In genomic region chr22:29408925-29409324, GRCh38 we compare ENCODE assay signal across 19 cellular contexts. TPM values are rescaled to one million over a fixed set of nuclear protein-coding genes. Genes with fewer than 3 reads are reported as not detected.
"Had no signal": no experiment of that assay in that cellular context is flagged by ENCODE, and none has a peak within 500 bp of the region (broad histone marks: within the 10 kb centered on the region; RNA-seq: fewer than 3 reads in every experiment).

No MANE protein-coding gene starts in this region.

- H3K4me2 ChIP-seq: smooth muscle cell had no signal

- H3K27me3 ChIP-seq: pancreas, stomach had no signal

- H3K4me1 ChIP-seq: heart right ventricle, pancreas, stomach had no signal

- DNase-seq: activated CD4-positive, alpha-beta T cell treated with anti-CD3 and anti-CD28 coated beads, Interleukin-2, amount 50 U/mL, for 4 hours; activated gamma-delta T cell treated with Interleukin-2 at 50 U/mL for 16 hours; activated T-cell treated with anti-CD3 and anti-CD28 coated beads for 4 hours; effector CD4-positive, alpha-beta T cell; heart right ventricle; left ventricle myocardium superior; mesenchymal stem cell; naive thymus-derived CD8-positive, alpha-beta T cell; pancreas; stimulated activated CD4-positive, alpha-beta T cell treated with anti-CD3 and anti-CD28 coated beads, Interleukin-4, amount 100 ng/mL, for 24 hours; stomach; trophoblast cell; WERI-Rb-1 had no signal

- H3K36me3 ChIP-seq: heart right ventricle, pancreas, stomach, WERI-Rb-1 had no signal

- H3K27ac ChIP-seq: heart right ventricle, pancreas, stomach, WERI-Rb-1 had no signal

- FAIRE-seq: pancreas had no signal

- H3K9me3 ChIP-seq: heart right ventricle, pancreas, stomach had no signal

- H3K4me3 ChIP-seq: heart right ventricle, pancreas, smooth muscle cell, stomach had no signal

RNA-seq across cellular contexts. Expression of gene RFPL1, which starts 29.5 kb away (rescaled TPM):
- total RNA-seq: activated T-helper 1 cell treated with anti-CD3 and anti-CD28 coated beads, Interleukin-12 subunit alpha, Interleukin-12 subunit beta, Interleukin-2, Interleukin-4 antibody, amounts not matched to agents 30 ng/mL and 10 ng/mL and 1 ng/mL, durations not matched to agents 14 hours and 24 hours and 36 hours; cerebellum; esophagus mucosa; heart right ventricle; left ventricle myocardium superior; naive thymus-derived CD8-positive, alpha-beta T cell; pancreas; sciatic nerve; smooth muscle cell; stomach; temporal lobe had no signal
- polyA plus RNA-seq: heart right ventricle, stomach had no signal
